ENCODE assay signal across 9 cellular contexts in genomic region chr1:212949771-212950170, GRCh38. TPM values are rescaled to one million over a fixed set of nuclear protein-coding genes. Genes with fewer than 3 reads are reported as not detected.
DNase-seq lines count a peak whose midpoint lies in the region; ATAC-seq, FAIRE-seq and TF ChIP-seq lines count a peak whose summit lies in the region.
"Had no signal": no experiment of that assay in that cellular context is flagged by ENCODE, and none has a peak within 500 bp of the region (broad histone marks: within the 10 kb centered on the region; RNA-seq: fewer than 3 reads in every experiment).

No MANE protein-coding gene starts in this region.

- FAIRE-seq in endothelial cell of umbilical vein (lab: Jason Lieb, UNC), result no peak
- FAIRE-seq: islet of Langerhans had no signal

- H3K4me1 Mint-ChIP-seq in CD8-positive, alpha-beta memory T cell, result peaks cover 7 to 22% (median 9%) of the 10 kb centered on the region in 3 donors
- peaks cover 13% of the 10 kb centered on the region for H3K4me1 Mint-ChIP-seq in osteocyte (ENCODE audit: unreplicated experiment)

- H3K9ac ChIP-seq in Loucy (ENCODE audit: low read depth, low read length, poor library complexity, severe bottlenecking), result peak overlapping the region; percentile 82
- H3K9ac ChIP-seq in endothelial cell of umbilical vein (replicated peaks; ENCODE audit: extremely low read depth, insufficient read depth, low read length), result no peak overlapping the region

- H3F3A ChIP-seq in Loucy (ENCODE audit: low read depth), result no peaks in the 10 kb centered on the region

- peaks cover 0 to 5% (median 2%) of the 10 kb centered on the region in 5 donors for H3K9me3 Mint-ChIP-seq in CD8-positive, alpha-beta memory T cell
- H3K9me3 Mint-ChIP-seq in osteocyte (ENCODE audit: unreplicated experiment), result no peaks in the 10 kb centered on the region

- no peaks in the 10 kb centered on the region for H3K9me1 ChIP-seq in endothelial cell of umbilical vein (replicated peaks; ENCODE audit: control insufficient read depth, extremely low read depth, insufficient read depth, low read length)

- peak overlapping the region; percentile 97 for H3K4me2 ChIP-seq in Loucy (ENCODE audit: low read depth, low read length, poor library complexity, severe bottlenecking)
- H3K4me2 ChIP-seq in endothelial cell of umbilical vein (ENCODE audit: insufficient read depth, low read length), result peak overlapping the region; percentile 75

- H3K4me3 ChIP-seq in CD8-positive, alpha-beta memory T cell (ENCODE audit: low read length), result peak overlapping the region; percentile 34
- H3K4me3 ChIP-seq in Loucy (ENCODE audit: low read length, poor library complexity, severe bottlenecking) (peak overlapping the region; percentile 87), endothelial cell of umbilical vein (replicated peaks in 1 of 3; ENCODE audit: insufficient read depth in 1 of 3, low read depth in 1 of 3, low read length in 3 of 3) (peak overlapping the region in 2 of 3 experiments; percentile 48 to 51)

- POLR2A ChIA-PET in CD8-positive, alpha-beta memory T cell (lab: Charles Lee), result no interaction called here
- POLR2A ChIA-PET in endothelial cell of umbilical vein (lab: Charles Lee) (no interaction called here), RWPE1 (lab: Yijun Ruan, JAX; ENCODE audit: low non-redundant PET) (no interaction called here)

- TF ChIP-seq POLR2A in endothelial cell of umbilical vein (IDR thresholded peaks at IDR 0.05; ENCODE audit: low read depth, low read length), result no peak

- H3K36me3 Mint-ChIP-seq in CD8-positive, alpha-beta memory T cell, result no peaks in the 10 kb centered on the region
- H3K36me3 Mint-ChIP-seq in osteocyte (ENCODE audit: unreplicated experiment), result no peaks in the 10 kb centered on the region

- no peaks in the 10 kb centered on the region for H4K20me1 ChIP-seq in Loucy (ENCODE audit: insufficient read depth, low read length, poor library complexity, severe bottlenecking)
- no peaks in the 10 kb centered on the region for H4K20me1 ChIP-seq in endothelial cell of umbilical vein (replicated peaks; ENCODE audit: control insufficient read depth, extremely low read depth, insufficient read depth, low read length)

- no peaks in the 10 kb centered on the region for H3K9me2 ChIP-seq in Loucy (replicated peaks; ENCODE audit: low read depth, low read length)

- CTCF ChIA-PET in CD8-positive, alpha-beta memory T cell (lab: Charles Lee), result no interaction called here
- CTCF ChIA-PET in endothelial cell of umbilical vein (lab: Charles Lee), result interaction anchor here (0.9 kb wide), 1 partner anchor 91 kb away, joined by 3 read pairs; the partner anchor contains the start of gene FLVCR1
- CTCF ChIA-PET in RWPE1 (lab: Yijun Ruan, JAX), result interaction anchor here (1.3 kb wide), 1 partner anchor 19 kb away, joined by 4 read pairs; no protein-coding TSS in a partner anchor

- H3K4me1 ChIP-seq in CD8-positive, alpha-beta memory T cell (ENCODE audit: insufficient read depth, low read length), result no peaks in the 10 kb centered on the region
- peaks cover 21% of the 10 kb centered on the region for H3K4me1 ChIP-seq in Loucy (ENCODE audit: insufficient read depth, low read length, poor library complexity, severe bottlenecking)
- peaks cover 9% of the 10 kb centered on the region for H3K4me1 ChIP-seq in endothelial cell of umbilical vein (ENCODE audit: control insufficient read depth, extremely low read depth, insufficient read depth, low read length)

- H3K36me3 ChIP-seq in CD8-positive, alpha-beta memory T cell (ENCODE audit: insufficient read depth, low read length), result no peaks in the 10 kb centered on the region
- no peaks in the 10 kb centered on the region for H3K36me3 ChIP-seq in Loucy (ENCODE audit: insufficient read depth, low read length)
- H3K36me3 ChIP-seq in endothelial cell of umbilical vein (ENCODE audit: control insufficient read depth in 2 of 2, extremely low read depth in 1 of 2, insufficient read depth in 2 of 2, low read length in 2 of 2), result no peaks in the 10 kb centered on the region

- H3K27me3 ChIP-seq in CD8-positive, alpha-beta memory T cell (ENCODE audit: insufficient read depth, low read length, poor library complexity, severe bottlenecking), result peaks cover 16% of the 10 kb centered on the region
- no peaks in the 10 kb centered on the region for H3K27me3 ChIP-seq in Loucy (ENCODE audit: insufficient read depth, low read length, poor library complexity, severe bottlenecking)
- peaks cover 17 to 22% of the 10 kb centered on the region in 2 experiments for H3K27me3 ChIP-seq in endothelial cell of umbilical vein (ENCODE audit: control insufficient read depth in 2 of 2, insufficient read depth in 2 of 2, low read length in 2 of 2)

- peaks cover 33 to 62% of the 10 kb centered on the region in 2 donors for H3K27me3 Mint-ChIP-seq in CD8-positive, alpha-beta memory T cell
- peaks cover 23% of the 10 kb centered on the region for H3K27me3 Mint-ChIP-seq in osteocyte (ENCODE audit: unreplicated experiment)

- H3K4me3 Mint-ChIP-seq in CD8-positive, alpha-beta memory T cell, result peak overlapping the region in 6 of 7 donors; percentile 62 to 87 (median 74)
- H3K4me3 Mint-ChIP-seq in osteocyte (ENCODE audit: unreplicated experiment), result peak overlapping the region; percentile 88

- no TSS peak for BruUV-seq in endothelial cell of umbilical vein (replicated peaks; lab: Mats Ljungman, UMichigan)

- intact Hi-C loops in endothelial cell of umbilical vein (cut with micrococcal nuclease), result loop anchor here (2.0 kb wide), 2 partner anchors 15 to 65 kb away; partner anchors contain the start of gene ANGEL2

- TF ChIP-seq CTCF in Loucy (conservative IDR thresholded peaks at IDR 0.05; ENCODE audit: low read length), result no peak
- no peak for TF ChIP-seq CTCF in endothelial cell of umbilical vein (IDR thresholded peaks at IDR 0.05; ENCODE audit: extremely low read depth in 1 of 2, insufficient read depth in 1 of 2, low read depth in 1 of 2, low read length in 2 of 2)
- TF ChIP-seq CTCF in osteocyte (IDR thresholded peaks at IDR 0.05), result no peak
- TF ChIP-seq CTCF in RWPE1 (conservative IDR thresholded peaks at IDR 0.05; ENCODE audit: low read depth), result no peak

- peak overlapping the region; percentile 91 for H2AFZ ChIP-seq in Loucy (ENCODE audit: low read length)
- peak overlapping the region; percentile 80 for H2AFZ ChIP-seq in endothelial cell of umbilical vein (ENCODE audit: low read depth, low read length)

- peaks cover 7% of the 10 kb centered on the region; the same call in 1 of the 2 replicates for H3K79me2 ChIP-seq in Loucy (ENCODE audit: insufficient read depth, low read length)
- no peaks in the 10 kb centered on the region for H3K79me2 ChIP-seq in endothelial cell of umbilical vein (ENCODE audit: control insufficient read depth, insufficient read depth, low read length)

- H3K9me3 ChIP-seq in CD8-positive, alpha-beta memory T cell (ENCODE audit: low read length), result no peaks in the 10 kb centered on the region
- H3K9me3 ChIP-seq in Loucy (ENCODE audit: insufficient read depth, low read depth, low read length) (no peaks in the 10 kb centered on the region), endothelial cell of umbilical vein (replicated peaks; ENCODE audit: control insufficient read depth, insufficient read depth, low read length) (no peaks in the 10 kb centered on the region)

- no peak for DNase-seq in CD8-positive, alpha-beta memory T cell
- no peak for DNase-seq in endothelial cell of umbilical vein (ENCODE audit: low read depth, low spot score)
- DNase-seq in osteocyte (ENCODE audit: extremely low spot score, unreplicated experiment), result no peak
- no peak for DNase-seq in SKM-1 (lab: John Stamatoyannopoulos, UW; ENCODE audit: unreplicated experiment)
- DNase-seq in RWPE1 (ENCODE audit: low spot score), result no peak
- no peak for DNase-seq in cortex of kidney (lab: John Stamatoyannopoulos, UW)

- no peak overlapping the region for H3K27ac Mint-ChIP-seq in CD8-positive, alpha-beta memory T cell
- H3K27ac Mint-ChIP-seq in osteocyte (ENCODE audit: unreplicated experiment), result no peak overlapping the region

- H3K27ac ChIP-seq in CD8-positive, alpha-beta memory T cell (ENCODE audit: low read depth, low read length), result no peak overlapping the region
- no peak overlapping the region for H3K27ac ChIP-seq in endothelial cell of umbilical vein (ENCODE audit: insufficient read depth, low read depth, low read length)
- no peak overlapping the region for H3K27ac ChIP-seq in RWPE1

- dilution Hi-C loops in endothelial cell of umbilical vein (cut with MboI; ENCODE audit: extremely low pct_ligation_motif_present, low sequenced_read_pairs), result no loop called here

- no peak for ATAC-seq in activated CD4-positive, CD25-positive, alpha-beta regulatory T cell treated with anti-CD3 and anti-CD28 coated beads, Interleukin-2, amount 50 U/mL, for 24 hours

TF ChIP-seq in endothelial cell of umbilical vein, 7 proteins besides CTCF, POLR2A, EP300 and RAD21:
- TF ChIP-seq POLR2AphosphoS5 (IDR thresholded peaks at IDR 0.05; ENCODE audit: insufficient read depth, low read depth, low read length) (no peak), MYC (IDR thresholded peaks at IDR 0.05; ENCODE audit: low read depth, low read length) (no peak)

RNA-seq across cellular contexts. Expression of gene VASH2, which starts 0.6 kb away (rescaled TPM):
- under 1 TPM; 0.07 to 0.18 TPM for total RNA-seq in CD8-positive, alpha-beta memory T cell
- polyA plus RNA-seq in CD8-positive, alpha-beta memory T cell, result not detected
- total RNA-seq in endothelial cell of umbilical vein (1.4 and 2.9 TPM in 2 replicates), osteocyte (3.3 and 3.7 TPM in 2 replicates)
- polyA plus RNA-seq in endothelial cell of umbilical vein, result 0.30 and 0.70 TPM in 2 replicates
- 0.56 and 0.65 TPM in 2 replicates for polyA plus RNA-seq in endothelial cell of umbilical vein (2011; cell fraction: cytosol; rRNA removed)
- polyA plus RNA-seq in endothelial cell of umbilical vein (2011; cell fraction: nucleus; rRNA removed), result 1.8 and 2.5 TPM in 2 replicates
- polyA plus RNA-seq in endothelial cell of umbilical vein (2012), result 0.32 and 0.98 TPM in 2 replicates
- 2.6 and 3.0 TPM in 2 replicates for polyA minus RNA-seq in endothelial cell of umbilical vein
- 1.8 TPM for polyA minus RNA-seq in endothelial cell of umbilical vein (2011; cell fraction: cytosol; rRNA and poly(A)+ RNA removed)
- polyA minus RNA-seq in endothelial cell of umbilical vein (2011; cell fraction: nucleus; rRNA and poly(A)+ RNA removed), result 1.5 and 2.3 TPM in 2 replicates

Comparison
In these comparisons a context has a peak if more than half of its experiments do, and no peak if none do; other contexts are left out.
1. H3K4me3 ChIP-seq: peak in every context shown above with its lines; median percentile 87 in Loucy; 50 in endothelial cell of umbilical vein; 34 in CD8-positive, alpha-beta memory T cell.